13 cellular contexts compared by ENCODE assay signal in the genomic region with DNA sequence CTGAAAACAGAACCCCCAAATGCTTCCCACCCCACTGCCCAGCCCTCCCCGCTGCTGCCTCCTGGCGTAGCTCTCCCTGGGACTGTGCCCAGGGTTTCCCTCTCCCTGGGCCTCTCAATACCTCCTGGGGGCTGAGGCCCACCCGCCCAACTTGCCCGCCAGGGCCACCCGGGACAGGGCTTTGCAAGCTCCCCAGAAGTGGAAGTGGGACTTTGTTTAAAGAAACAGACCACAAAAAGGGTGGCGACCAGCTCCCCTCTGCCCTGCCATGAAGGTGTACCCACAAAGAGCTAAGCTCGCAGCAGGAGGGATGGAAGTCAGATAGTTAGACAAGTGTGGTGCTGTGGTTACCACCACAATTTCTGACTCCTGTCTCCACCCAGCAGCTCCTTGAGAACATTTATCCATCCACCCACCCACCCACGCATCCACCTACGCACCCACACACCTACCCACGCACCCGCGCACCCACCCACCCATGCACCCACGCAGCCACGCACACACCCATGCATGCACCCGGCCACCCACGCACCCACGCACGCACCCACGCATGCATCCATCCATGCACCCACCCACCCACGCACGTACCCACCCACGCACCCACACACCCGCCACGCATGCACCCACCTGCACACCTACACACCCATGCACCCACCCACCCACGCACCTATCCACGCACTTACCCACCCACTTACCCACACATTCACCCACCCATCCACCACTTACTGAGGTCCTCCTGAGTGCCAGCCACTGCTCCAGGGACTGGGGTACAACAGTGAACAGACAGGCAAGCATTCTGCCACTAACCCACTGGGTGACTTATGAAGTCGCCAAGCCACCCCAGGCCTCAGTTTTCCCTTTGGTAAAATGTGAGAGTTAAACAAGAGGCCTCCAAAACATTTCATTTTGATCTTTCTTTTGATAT.
A peak's percentile ranks its signal among the peaks of the same experiment; 100 is the strongest.
DNase-seq lines count a peak whose midpoint lies in the region; ATAC-seq and TF ChIP-seq lines count a peak whose summit lies in the region.
"Had no signal": no experiment of that assay in that cellular context is flagged by ENCODE, and none has a peak within 500 bp of the region (broad histone marks: within the 10 kb centered on the region; RNA-seq: fewer than 3 reads in every experiment).

No MANE protein-coding gene starts in this region.

- no peaks in the 10 kb centered on the region for H3K9me3 ChIP-seq in hepatocyte (ENCODE audit: low read depth)

- peak; percentile 73 for ATAC-seq in activated CD8-positive, alpha-beta T cell treated with anti-CD3 and anti-CD28 coated beads, Interleukin-2, amount 10 ng/mL, durations not matched to agents 7 days and 5 days
- no peak for ATAC-seq in HG03135 (IDR thresholded peaks at IDR 0.05; ENCODE audit: unreplicated experiment)
- ATAC-seq in GM21423 (IDR thresholded peaks at IDR 0.05; ENCODE audit: unreplicated experiment): no peak
- ATAC-seq: GM23338 had no signal

- peaks cover 32% of the 10 kb centered on the region for H3K4me1 ChIP-seq in hepatocyte (ENCODE audit: insufficient read depth)

- H3K9me2 ChIP-seq in hepatocyte (replicated peaks; ENCODE audit: insufficient read depth): no peaks in the 10 kb centered on the region

- H3K9me3 Mint-ChIP-seq in activated CD8-positive, alpha-beta T cell treated with anti-CD3 and anti-CD28 coated beads, Interleukin-2, amount 10 ng/mL, durations not matched to agents 7 days and 5 days (ENCODE audit: insufficient read depth): no peaks in the 10 kb centered on the region
- H3K9me3 Mint-ChIP-seq: GM23338 had no signal

- no peak overlapping the region for H3K4me2 ChIP-seq in hepatocyte
- H3K4me2 ChIP-seq: GM23338 had no signal

- H3K27ac ChIP-seq in hepatocyte: peak overlapping the region; percentile 28
- H3K27ac ChIP-seq: C4-2B had no signal

- POLR2A ChIA-PET in activated CD8-positive, alpha-beta T cell treated with anti-CD3 and anti-CD28 coated beads, Interleukin-2, amount 10 ng/mL, durations not matched to agents 7 days and 5 days (lab: Charles Lee): no interaction called here

- H3K36me3 ChIP-seq in hepatocyte (replicated peaks; ENCODE audit: insufficient read depth, low read depth): no peaks in the 10 kb centered on the region

- H3K4me3 Mint-ChIP-seq in activated CD8-positive, alpha-beta T cell treated with anti-CD3 and anti-CD28 coated beads, Interleukin-2, amount 10 ng/mL, durations not matched to agents 7 days and 5 days: no peak overlapping the region
- H3K4me3 Mint-ChIP-seq: GM23338 had no signal

- TF ChIP-seq CTCF in hepatocyte (IDR thresholded peaks at IDR 0.05; ENCODE audit: poor library complexity): no peak

- CTCF ChIA-PET in activated CD8-positive, alpha-beta T cell treated with anti-CD3 and anti-CD28 coated beads, Interleukin-2, amount 10 ng/mL, durations not matched to agents 7 days and 5 days (lab: Charles Lee): interaction anchor here (1.6 kb wide), 1 partner anchor 26 kb away, joined by 4 read pairs; no protein-coding TSS in a partner anchor

- H3K4me3 ChIP-seq in hepatocyte: no peak overlapping the region
- H3K4me3 ChIP-seq: GM23338 had no signal

- 65% methylated on average over 6 of the region's 27 CpGs for WGBS in hepatocyte (ENCODE audit: low lambda C conversion rate, missing lambda C conversion rate)

- H2AFZ ChIP-seq in hepatocyte: no peak overlapping the region
- H2AFZ ChIP-seq: GM23338 had no signal

- peak overlapping the region; percentile 25 for H3K27ac Mint-ChIP-seq in activated CD8-positive, alpha-beta T cell treated with anti-CD3 and anti-CD28 coated beads, Interleukin-2, amount 10 ng/mL, durations not matched to agents 7 days and 5 days
- H3K27ac Mint-ChIP-seq: GM23338 had no signal

- peaks cover 20% of the 10 kb centered on the region for H3K4me1 Mint-ChIP-seq in activated CD8-positive, alpha-beta T cell treated with anti-CD3 and anti-CD28 coated beads, Interleukin-2, amount 10 ng/mL, durations not matched to agents 7 days and 5 days (ENCODE audit: low read depth)

- no peaks in the 10 kb centered on the region for H3K27me3 ChIP-seq in hepatocyte

- no peaks in the 10 kb centered on the region for H3K36me3 Mint-ChIP-seq in activated CD8-positive, alpha-beta T cell treated with anti-CD3 and anti-CD28 coated beads, Interleukin-2, amount 10 ng/mL, durations not matched to agents 7 days and 5 days (ENCODE audit: low read depth)

- H3K79me2 ChIP-seq in hepatocyte: no peaks in the 10 kb centered on the region

- peaks cover 14% of the 10 kb centered on the region for H3K27me3 Mint-ChIP-seq in activated CD8-positive, alpha-beta T cell treated with anti-CD3 and anti-CD28 coated beads, Interleukin-2, amount 10 ng/mL, durations not matched to agents 7 days and 5 days (ENCODE audit: low read depth)

- H4K20me1 ChIP-seq in hepatocyte (ENCODE audit: insufficient read depth, poor library complexity, severe bottlenecking): no peaks in the 10 kb centered on the region

- peak; percentile 22 to 52 for DNase-seq in stimulated activated CD4-positive, alpha-beta T cell treated with anti-CD3 and anti-CD28 coated beads, Interleukin-4, amount 100 ng/mL, for 4 hours
- no peak for DNase-seq in stimulated activated CD4-positive, alpha-beta T cell treated with anti-CD3 and anti-CD28 coated beads, Interleukin-1b, Interleukin-23, amount 100 ng/mL, for 48 hours
- peak; percentile 56 for DNase-seq in activated CD8-positive, alpha-beta T cell treated with anti-CD3 and anti-CD28 coated beads, Interleukin-2, amount 10 ng/mL, durations not matched to agents 7 days and 5 days
- DNase-seq in hepatocyte (ENCODE audit: low spot score) (no peak), hypothalamus (lab: John Stamatoyannopoulos, UW) (no peak), NOMO-1 treated with DMSO at 0.1 percent for 48 hours (lab: John Stamatoyannopoulos, UW; ENCODE audit: unreplicated experiment) (no peak)
- DNase-seq: midbrain, NCI-H187 treated with DMSO at 0.1 percent for 48 hours, NCI-H82 had no signal

Comparison
In these comparisons a context has a peak if more than half of its experiments do, and no peak if none do; other contexts are left out.
1. DNase-seq: peak in stimulated activated CD4-positive, alpha-beta T cell treated with anti-CD3 and anti-CD28 coated beads, Interleukin-4, amount 100 ng/mL, for 4 hours (2 of 2) and activated CD8-positive, alpha-beta T cell treated with anti-CD3 and anti-CD28 coated beads, Interleukin-2, amount 10 ng/mL, durations not matched to agents 7 days and 5 days (single experiment); none in stimulated activated CD4-positive, alpha-beta T cell treated with anti-CD3 and anti-CD28 coated beads, Interleukin-1b, Interleukin-23, amount 100 ng/mL, for 48 hours (single experiment), hepatocyte (single experiment), hypothalamus (0 of 51) and NOMO-1 treated with DMSO at 0.1 percent for 48 hours (single experiment).